Comparison of ENCODE assay signal across 24 cellular contexts in genomic region chr3:43706342-43706741, GRCh38. TPM values are rescaled to one million over a fixed set of nuclear protein-coding genes. Genes with fewer than 3 reads are reported as not detected.
DNase-seq lines count a peak whose midpoint lies in the region; ATAC-seq, FAIRE-seq and TF ChIP-seq lines count a peak whose summit lies in the region.
"Had no signal": no experiment of that assay in that cellular context is flagged by ENCODE, and none has a peak within 500 bp of the region (broad histone marks: within the 10 kb centered on the region; RNA-seq: fewer than 3 reads in every experiment).

No MANE protein-coding gene starts in this region.

- no peaks in the 10 kb centered on the region for H3K9me3 ChIP-seq in K562 (replicated peaks; ENCODE audit: control insufficient read depth, insufficient read depth, low read depth, low read length)
- no peaks in the 10 kb centered on the region for H3K9me3 ChIP-seq in HepG2 (ENCODE audit: low read length)
- H3K9me3 ChIP-seq in neutrophil, result no peaks in the 10 kb centered on the region
- H3K9me3 ChIP-seq: BLaER1, Caco-2 had no signal

- 86% methylated on average over 7 of the region's 7 CpGs for WGBS in K562 (ENCODE audit: insufficient coverage, low coverage, missing lambda C conversion rate)
- 66% methylated on average over 7 of the region's 7 CpGs for WGBS in HepG2 (ENCODE audit: low lambda C conversion rate)

- TF ChIP-seq CTCF in K562 (IDR thresholded peaks at IDR 0.05 in 2 of 3, conservative IDR thresholded peaks at IDR 0.05 in 1 of 3; ENCODE audit: insufficient read depth in 2 of 3, low read depth in 1 of 3, low read length in 3 of 3) (no peak), HepG2 (CRISPR knock-in tag; IDR thresholded peaks at IDR 0.05) (no peak), neutrophil (IDR thresholded peaks at IDR 0.05) (no peak)

- peaks cover 11% of the 10 kb centered on the region for H3K4me1 Mint-ChIP-seq in T-helper 1 cell treated with Interleukin-12 subunit alpha and Interleukin-12 subunit beta and Interleukin-4 antibody, amounts not matched to agents 30 μg/mL and 1 μg/mL, for 36 hours (ENCODE audit: low read depth)
- H3K4me1 Mint-ChIP-seq: H9 had no signal

- peak overlapping the region; percentile 15 for H3K27ac Mint-ChIP-seq in T-helper 1 cell treated with Interleukin-12 subunit alpha and Interleukin-12 subunit beta and Interleukin-4 antibody, amounts not matched to agents 30 μg/mL and 1 μg/mL, for 36 hours
- H3K27ac Mint-ChIP-seq: B cell; CD4-positive, CD25-positive, alpha-beta regulatory T cell; CD8-positive, alpha-beta T cell; H9 had no signal

- no peak for FAIRE-seq in K562 (lab: Jason Lieb, UNC)
- peak; percentile 37 for FAIRE-seq in HepG2 (lab: Jason Lieb, UNC)
- FAIRE-seq: A204.1, GM12878, GM19239 had no signal

- BruUV-seq in K562 (replicated peaks; lab: Mats Ljungman, UMichigan) (no TSS peak), HepG2 (replicated peaks; lab: Mats Ljungman, UMichigan) (no TSS peak)

- H3K4me3 ChIP-seq in K562 (no peak overlapping the region), HepG2 (replicated peaks in 1 of 3; ENCODE audit: insufficient read depth in 1 of 3, low read depth in 2 of 3, low read length in 3 of 3) (no peak overlapping the region), neutrophil (ENCODE audit: low read depth in 1 of 2, low read length in 1 of 2) (no peak overlapping the region)
- H3K4me3 ChIP-seq: BLaER1, GM12878, GM23248 had no signal

- H3K27ac ChIP-seq in K562 (ENCODE audit: extremely low read depth, low read depth, low read length), result no peak overlapping the region
- peak overlapping the region; percentile 28 for H3K27ac ChIP-seq in HepG2 (ENCODE audit: extremely low read length, insufficient read depth, low read length)
- H3K27ac ChIP-seq in neutrophil, result peak overlapping the region; percentile 86
- H3K27ac ChIP-seq: 22Rv1, BLaER1, C4-2B, GM23248 had no signal

- H3K4me1 ChIP-seq in K562 (replicated peaks in 1 of 2; ENCODE audit: control insufficient read depth in 2 of 2, insufficient read depth in 2 of 2, low read length in 2 of 2) (no peaks in the 10 kb centered on the region), HepG2 (ENCODE audit: insufficient read depth, low read length) (peaks cover 36% of the 10 kb centered on the region), neutrophil (ENCODE audit: control insufficient read depth in 1 of 2, insufficient read depth in 1 of 2, low read depth in 1 of 2, low read length in 1 of 2) (peaks cover 33 to 46% of the 10 kb centered on the region in 2 experiments)
- H3K4me1 ChIP-seq: Caco-2 had no signal

- H3K9me3 Mint-ChIP-seq in T-helper 1 cell treated with Interleukin-12 subunit alpha and Interleukin-12 subunit beta and Interleukin-4 antibody, amounts not matched to agents 30 μg/mL and 1 μg/mL, for 36 hours, result no peaks in the 10 kb centered on the region
- H3K9me3 Mint-ChIP-seq: CD4-positive, CD25-positive, alpha-beta regulatory T cell; CD8-positive, alpha-beta T cell; H9 had no signal

- CTCF ChIA-PET in K562 (lab: Yijun Ruan, JAX; ENCODE audit: low intra/inter-chr PET ratio), result no interaction called here
- CTCF ChIA-PET in HepG2 (lab: Yijun Ruan, JAX; ENCODE audit: low intra/inter-chr PET ratio, low total read pairs), result no interaction called here

- H4K20me1 ChIP-seq in K562 (replicated peaks; ENCODE audit: control insufficient read depth, insufficient read depth, low read length) (no peaks in the 10 kb centered on the region), HepG2 (ENCODE audit: insufficient read depth, low read length) (no peaks in the 10 kb centered on the region)
- H4K20me1 ChIP-seq: BLaER1 had no signal

- H2AFZ ChIP-seq in K562 (ENCODE audit: low read depth, low read length) (no peak overlapping the region), HepG2 (ENCODE audit: low read length) (no peak overlapping the region)
- H2AFZ ChIP-seq: GM23248 had no signal

- in situ Hi-C loops in K562 (cut with MboI) (no loop called here), HepG2 (cut with HindIII; ENCODE audit: extremely low pct_ligation_motif_present, low pct_unique_long_range_greater_than_20kb) (no loop called here)

- ATAC-seq in K562, result no peak
- ATAC-seq in HepG2, result no peak
- no peak for ATAC-seq in HG03432 (IDR thresholded peaks at IDR 0.05; ENCODE audit: unreplicated experiment)
- ATAC-seq: CD8-positive, alpha-beta T cell; GM12878; HCT116 had no signal

- H3K36me3 ChIP-seq in K562 (ENCODE audit: control insufficient read depth, insufficient read depth, low read length) (peaks cover 91% of the 10 kb centered on the region), HepG2 (replicated peaks in 1 of 2; ENCODE audit: control insufficient read depth in 1 of 2, insufficient read depth in 2 of 2, low read length in 2 of 2) (peaks cover 0 to 8% of the 10 kb centered on the region in 2 experiments; a peak in 2 of 5 replicates), neutrophil (peaks cover 56% of the 10 kb centered on the region)

- no peak for TF ChIP-seq RAD21 in K562 (CRISPR knock-in tag; conservative IDR thresholded peaks at IDR 0.05 in 1 of 2, IDR thresholded peaks at IDR 0.05 in 1 of 2)
- no peak for TF ChIP-seq RAD21 in HepG2 (CRISPR knock-in tag; IDR thresholded peaks at IDR 0.05)

- POLR2A ChIA-PET in K562 (lab: Yijun Ruan, JAX), result interaction anchor here (0.7 to 3.7 kb wide), 7 partner anchors 10 to 119 kb away, joined by 3 to 23 read pairs (median 5); partner anchors contain the start of gene ABHD5
- POLR2A ChIA-PET in HepG2 (lab: Yijun Ruan, JAX), result interaction anchor here (1.4 kb wide), 1 partner anchor 15 kb away, joined by 8 read pairs; the partner anchor contains the start of gene ABHD5

- H3K27me3 ChIP-seq in K562 (ENCODE audit: control insufficient read depth in 2 of 2, insufficient read depth in 2 of 2, low read length in 2 of 2) (no peaks in the 10 kb centered on the region), HepG2 (ENCODE audit: control insufficient read depth in 1 of 2, insufficient read depth in 2 of 2, low read length in 2 of 2) (no peaks in the 10 kb centered on the region), neutrophil (no peaks in the 10 kb centered on the region)
- H3K27me3 ChIP-seq: BLaER1 had no signal

- no peaks in the 10 kb centered on the region for H3K9me1 ChIP-seq in K562 (ENCODE audit: control insufficient read depth, insufficient read depth, low read length)

- no peak overlapping the region for H3K4me3 Mint-ChIP-seq in T-helper 1 cell treated with Interleukin-12 subunit alpha and Interleukin-12 subunit beta and Interleukin-4 antibody, amounts not matched to agents 30 μg/mL and 1 μg/mL, for 36 hours
- H3K4me3 Mint-ChIP-seq: B cell; CD4-positive, CD25-positive, alpha-beta regulatory T cell; CD8-positive, alpha-beta T cell; H9 had no signal

- DNase-seq in T-helper 1 cell (no peak), K562 (ENCODE audit: extremely low read depth in 1 of 4, low spot score in 3 of 4) (no peak), HepG2 (ENCODE audit: low spot score) (no peak), SW 1271 (lab: John Stamatoyannopoulos, UW) (no peak), DMS 273 treated with DMSO at 0.1 percent for 48 hours (lab: John Stamatoyannopoulos, UW) (no peak)
- DNase-seq: Caco-2; CD4-positive, CD25-positive, alpha-beta regulatory T cell; CD8-positive, alpha-beta T cell; DMS79; EL; GDM1; GM23248; H9 had no signal

- peaks cover 32% of the 10 kb centered on the region for H3K79me2 ChIP-seq in K562 (ENCODE audit: control insufficient read depth, insufficient read depth, low read length)
- H3K79me2 ChIP-seq in HepG2 (ENCODE audit: insufficient read depth, low read length), result no peaks in the 10 kb centered on the region

- TF ChIP-seq POLR2A in K562 (conservative IDR thresholded peaks at IDR 0.05) (no peak; the same call in 1 of the 2 replicates), HepG2 (IDR thresholded peaks at IDR 0.05; ENCODE audit: insufficient read depth in 1 of 2, low read depth in 2 of 2, low read length in 2 of 2) (no peak)

- intact Hi-C loops in K562 (cut with micrococcal nuclease), result no loop called here
- intact Hi-C loops in HepG2 (cut with micrococcal nuclease; ENCODE audit: unreplicated experiment), result no loop called here

- TF ChIP-seq EP300 in K562 (IDR thresholded peaks at IDR 0.05; ENCODE audit: low read length) (no peak), HepG2 (IDR thresholded peaks at IDR 0.05; ENCODE audit: low read depth in 2 of 2, low read length in 2 of 2) (no peak), HepG2 (CRISPR knock-in tag; IDR thresholded peaks at IDR 0.05; ENCODE audit: borderline replicate concordance) (no peak)

- H3K27me3 Mint-ChIP-seq in T-helper 1 cell treated with Interleukin-12 subunit alpha and Interleukin-12 subunit beta and Interleukin-4 antibody, amounts not matched to agents 30 μg/mL and 1 μg/mL, for 36 hours (ENCODE audit: low read depth), result no peaks in the 10 kb centered on the region
- H3K27me3 Mint-ChIP-seq: B cell; CD4-positive, CD25-positive, alpha-beta regulatory T cell had no signal

- H3K36me3 Mint-ChIP-seq in T-helper 1 cell treated with Interleukin-12 subunit alpha and Interleukin-12 subunit beta and Interleukin-4 antibody, amounts not matched to agents 30 μg/mL and 1 μg/mL, for 36 hours (ENCODE audit: low read depth), result peaks cover 10% of the 10 kb centered on the region

- H3K4me2 ChIP-seq in K562 (ENCODE audit: insufficient read depth, low read length) (no peak overlapping the region), HepG2 (ENCODE audit: low read depth, low read length) (no peak overlapping the region; the same call in 1 of the 2 replicates)
- H3K4me2 ChIP-seq: BLaER1 had no signal

- no peak overlapping the region for H3K9ac ChIP-seq in K562 (ENCODE audit: insufficient read depth in 1 of 2, low read depth in 2 of 2, low read length in 2 of 2)
- H3K9ac ChIP-seq in HepG2 (ENCODE audit: insufficient read depth, low read depth, low read length), result no peak overlapping the region
- H3K9ac ChIP-seq: BLaER1, GM23248 had no signal

RNA-seq across cellular contexts. Expression of gene ABHD5, which starts 15.6 kb away (rescaled TPM):
- 63.4 and 187 TPM in 2 replicates for total RNA-seq in K562 (2011; cell fraction: chromatin; rRNA removed; ENCODE audit: low replicate concordance)
- 28.0 and 52.1 TPM in 2 replicates for total RNA-seq in K562 (2011; cell fraction: nucleolus; rRNA removed)
- 79.9 and 117 TPM in 2 replicates for total RNA-seq in K562 (2011; cell fraction: nucleoplasm; rRNA removed)
- 27.8 and 33.4 TPM in 2 replicates for total RNA-seq in K562 (2014; rRNA removed)
- total RNA-seq in K562 (2014; rRNA removed; fragmentation: Illumina TruSeq; extraction: Trizol), result 58.9 and 61.4 TPM in 2 replicates
- 49.1 and 50.4 TPM in 2 replicates for total RNA-seq in K562 (2015; rRNA removed; fragmentation: Illumina TruSeq; extraction: Trizol)
- total RNA-seq in K562 (2021), result 39.9 and 40.7 TPM in 2 replicates
- 53.9 and 58.8 TPM in 2 replicates for polyA plus RNA-seq in K562 (2011; rRNA removed)
- 23.6 and 36.2 TPM in 2 replicates for polyA plus RNA-seq in K562 (2011; cell fraction: cytosol; rRNA removed)
- polyA plus RNA-seq in K562 (2011; cell fraction: nucleus; rRNA removed), result 34.3 and 51.7 TPM in 2 replicates
- polyA plus RNA-seq in K562 (2012), result 33.9 and 40.6 TPM in 2 replicates
- 55.0 and 61.7 TPM in 2 replicates for polyA plus RNA-seq in K562 (2014; fragmentation: Illumina TruSeq; extraction: Trizol)
- 10 to 100 TPM; 31.9 to 35.0 TPM for polyA plus RNA-seq in K562 (2014; fragmentation: Nextera tagmentation; extraction: Ambion mirVana)
- polyA plus RNA-seq in K562 (2014; rRNA removed), result 37.5 and 38.1 TPM in 2 replicates
- polyA minus RNA-seq in K562 (2011; rRNA and poly(A)+ RNA removed), result 62.2 and 80.3 TPM in 2 replicates
- polyA minus RNA-seq in K562 (2011; cell fraction: cytosol; rRNA and poly(A)+ RNA removed), result 18.8 and 25.4 TPM in 2 replicates
- 36.4 and 64.4 TPM in 2 replicates for polyA minus RNA-seq in K562 (2011; cell fraction: nucleus; rRNA and poly(A)+ RNA removed)
- total RNA-seq in HepG2 (2016; rRNA removed; fragmentation: Illumina TruSeq; extraction: Trizol), result 13.3 and 16.8 TPM in 2 replicates
- 4.2 and 4.3 TPM in 2 replicates for total RNA-seq in HepG2 (2016; cell fraction: cytosol; rRNA removed; fragmentation: Illumina TruSeq; extraction: Trizol; ENCODE audit: low read depth)
- 11.4 and 15.4 TPM in 2 replicates for total RNA-seq in HepG2 (2016; cell fraction: insoluble cytoplasmic fraction; rRNA removed; fragmentation: Illumina TruSeq; extraction: Trizol)
- 8.2 and 11.1 TPM in 2 replicates for total RNA-seq in HepG2 (2016; cell fraction: membrane; rRNA removed; fragmentation: Illumina TruSeq; extraction: Trizol)
- 10.2 and 10.6 TPM in 2 replicates for total RNA-seq in HepG2 (2016; cell fraction: nucleus; rRNA removed; fragmentation: Illumina TruSeq; extraction: Trizol)
- polyA plus RNA-seq in HepG2 (2011; rRNA removed), result 4.1 and 4.5 TPM in 2 replicates
- polyA plus RNA-seq in HepG2 (2011; cell fraction: cytosol; rRNA removed), result 2.6 and 4.9 TPM in 2 replicates
- polyA plus RNA-seq in HepG2 (2011; cell fraction: nucleus; rRNA removed), result 3.1 and 3.5 TPM in 2 replicates
- polyA plus RNA-seq in HepG2 (2012), result 5.6 TPM in 2 replicates
- 3.8 and 4.0 TPM in 2 replicates for polyA plus RNA-seq in HepG2 (2016; cell fraction: cytosol; fragmentation: Illumina TruSeq; extraction: Trizol; ENCODE audit: low read depth)
- 10.3 and 14.1 TPM in 2 replicates for polyA plus RNA-seq in HepG2 (2016; cell fraction: insoluble cytoplasmic fraction; fragmentation: Illumina TruSeq; extraction: Trizol; ENCODE audit: low read depth)
- polyA plus RNA-seq in HepG2 (2016; cell fraction: membrane; fragmentation: Illumina TruSeq; extraction: Trizol; ENCODE audit: low read depth), result 6.9 and 7.1 TPM in 2 replicates
- polyA plus RNA-seq in HepG2 (2016; cell fraction: nucleus; fragmentation: Illumina TruSeq; extraction: Trizol; ENCODE audit: insufficient read depth, low read depth), result 8.4 and 9.7 TPM in 2 replicates
- polyA minus RNA-seq in HepG2 (2011; rRNA and poly(A)+ RNA removed; ENCODE audit: low replicate concordance), result 4.4 and 33.3 TPM in 2 replicates
- 3.1 and 3.7 TPM in 2 replicates for polyA minus RNA-seq in HepG2 (2011; cell fraction: cytosol; rRNA and poly(A)+ RNA removed)
- 18.7 and 20.1 TPM in 2 replicates for polyA minus RNA-seq in HepG2 (2011; cell fraction: nucleus; rRNA and poly(A)+ RNA removed)
